Comparison of ENCODE assay signal across 8 cellular contexts in genomic region chr18:48939368-48940097, GRCh38. TPM values are rescaled to one million over a fixed set of nuclear protein-coding genes. Genes with fewer than 3 reads are reported as not detected.
A peak's percentile ranks its signal among the peaks of the same experiment; 100 is the strongest.
DNase-seq lines count a peak whose midpoint lies in the region; ATAC-seq, FAIRE-seq and TF ChIP-seq lines count a peak whose summit lies in the region.

No MANE protein-coding gene starts in this region.

- peak overlapping the region; percentile 96 for H3K4me3 Mint-ChIP-seq in astrocyte (ENCODE audit: unreplicated experiment)
- peak overlapping the region; percentile 9 to 17 for H3K4me3 Mint-ChIP-seq in stimulated activated naive B cell treated with anti-CD40 and anti-IgM and Interleukin-4, amounts not matched to agents 10 μg/mL and 1 μg/mL and 100 μg/mL, for 72 hours

- H3K27me3 Mint-ChIP-seq in astrocyte (ENCODE audit: low read depth, unreplicated experiment), result no peaks in the 10 kb centered on the region
- H3K27me3 Mint-ChIP-seq in stimulated activated naive B cell treated with anti-CD40 and anti-IgM and Interleukin-4, amounts not matched to agents 10 μg/mL and 1 μg/mL and 100 μg/mL, for 72 hours, result no peaks in the 10 kb centered on the region

- no peak for FAIRE-seq in astrocyte (lab: Jason Lieb, UNC)

- H2AFZ ChIP-seq in astrocyte (ENCODE audit: low read depth, low read length), result no peak overlapping the region

- H3K9me3 Mint-ChIP-seq in astrocyte (ENCODE audit: unreplicated experiment), result no peaks in the 10 kb centered on the region
- H3K9me3 Mint-ChIP-seq in stimulated activated naive B cell treated with anti-CD40 and anti-IgM and Interleukin-4, amounts not matched to agents 10 μg/mL and 1 μg/mL and 100 μg/mL, for 72 hours, result no peaks in the 10 kb centered on the region

- peak overlapping the region; percentile 83 for H3K27ac Mint-ChIP-seq in astrocyte (ENCODE audit: unreplicated experiment)
- peak overlapping the region; percentile 27 for H3K27ac Mint-ChIP-seq in stimulated activated naive B cell treated with anti-CD40 and anti-IgM and Interleukin-4, amounts not matched to agents 10 μg/mL and 1 μg/mL and 100 μg/mL, for 72 hours

- H3K9ac ChIP-seq in HUES6 (ENCODE audit: low read length), result no peak overlapping the region
- H3K9ac ChIP-seq in astrocyte (ENCODE audit: low read length), result peak overlapping the region; percentile 78

- H3K27ac ChIP-seq in HUES6 (ENCODE audit: low read depth, low read length) (no peak overlapping the region), astrocyte (ENCODE audit: low read depth, low read length) (peak overlapping the region; percentile 69)

- no peak for TF ChIP-seq CTCF in astrocyte (IDR thresholded peaks at IDR 0.05; ENCODE audit: insufficient read depth, low read depth, low read length)

- peak overlapping the region; percentile 84 for H3K4me2 ChIP-seq in astrocyte (ENCODE audit: low read length)

- H3K4me3 ChIP-seq in HUES6 (ENCODE audit: low read depth, low read length), result peak overlapping the region; percentile 27
- H3K4me3 ChIP-seq in astrocyte (ENCODE audit: insufficient read depth, low read depth, low read length), result peak overlapping the region; percentile 38

- peaks cover 92% of the 10 kb centered on the region for H4K20me1 ChIP-seq in astrocyte (ENCODE audit: insufficient read depth, low read length)

- in situ Hi-C loops in KBM-7 (cut with MboI; ENCODE audit: low pct_unique_long_range_greater_than_20kb, low sequenced_read_pairs), result no loop called here

- peaks cover 86% of the 10 kb centered on the region for H3K4me1 Mint-ChIP-seq in astrocyte (ENCODE audit: low read depth, unreplicated experiment)
- peaks cover 75 to 92% of the 10 kb centered on the region in 2 donors for H3K4me1 Mint-ChIP-seq in stimulated activated naive B cell treated with anti-CD40 and anti-IgM and Interleukin-4, amounts not matched to agents 10 μg/mL and 1 μg/mL and 100 μg/mL, for 72 hours

- ATAC-seq in stimulated activated naive B cell treated with anti-CD40 and anti-IgM and Interleukin-4, amounts not matched to agents 10 μg/mL and 1 μg/mL and 100 μg/mL, for 72 hours (replicated peaks), result no peak
- ATAC-seq in HG03378 (IDR thresholded peaks at IDR 0.05; ENCODE audit: unreplicated experiment) (no peak), HG03571 (IDR thresholded peaks at IDR 0.05; ENCODE audit: unreplicated experiment) (no peak)

- H3K27me3 ChIP-seq in HUES6 (ENCODE audit: control insufficient read depth, insufficient read depth, low read length), result no peaks in the 10 kb centered on the region
- H3K27me3 ChIP-seq in astrocyte (ENCODE audit: insufficient read depth, low read length), result no peaks in the 10 kb centered on the region

- H3K36me3 Mint-ChIP-seq in astrocyte (ENCODE audit: low read depth, unreplicated experiment), result peaks cover 29% of the 10 kb centered on the region
- H3K36me3 Mint-ChIP-seq in stimulated activated naive B cell treated with anti-CD40 and anti-IgM and Interleukin-4, amounts not matched to agents 10 μg/mL and 1 μg/mL and 100 μg/mL, for 72 hours, result peaks cover 56 to 85% of the 10 kb centered on the region in 2 donors

- H3K9me3 ChIP-seq in HUES6 (ENCODE audit: control insufficient read depth, insufficient read depth, low read depth, low read length) (no peaks in the 10 kb centered on the region), astrocyte (ENCODE audit: insufficient read depth, low read depth, low read length) (no peaks in the 10 kb centered on the region)

- DNase-seq in astrocyte (ENCODE audit: low read depth) (peak; percentile 65), iris pigment epithelial cell (ENCODE audit: low read depth) (peak; percentile 37), NCI-H146 (lab: John Stamatoyannopoulos, UW) (no peak), KBM-7 (no peak)
- no peak for DNase-seq in stimulated activated naive B cell treated with anti-CD40 and anti-IgM and Interleukin-4, amounts not matched to agents 10 μg/mL and 1 μg/mL and 100 μg/mL, for 72 hours

- peaks cover 78% of the 10 kb centered on the region for H3K36me3 ChIP-seq in HUES6 (ENCODE audit: control insufficient read depth, insufficient read depth, low read length)
- H3K36me3 ChIP-seq in astrocyte (ENCODE audit: insufficient read depth, low read length), result peaks cover 32% of the 10 kb centered on the region

- H3K4me1 ChIP-seq in HUES6 (ENCODE audit: control insufficient read depth, insufficient read depth, low read length) (peaks cover 96% of the 10 kb centered on the region), astrocyte (ENCODE audit: insufficient read depth, low read length) (peaks cover 87% of the 10 kb centered on the region)

- peaks cover 100% of the 10 kb centered on the region for H3K79me2 ChIP-seq in astrocyte (ENCODE audit: insufficient read depth, low read length)

RNA-seq across cellular contexts. Expression of gene SMAD7, which starts 11.2 kb away (rescaled TPM):
- 62.9 and 76.2 TPM in 2 replicates for total RNA-seq in astrocyte

Comparison
In these comparisons a context has a peak if more than half of its experiments do, and no peak if none do; other contexts are left out.
1. DNase-seq: peak in astrocyte (single experiment) and iris pigment epithelial cell (single experiment); none in stimulated activated naive B cell treated with anti-CD40 and anti-IgM and Interleukin-4, amounts not matched to agents 10 μg/mL and 1 μg/mL and 100 μg/mL, for 72 hours (single experiment), NCI-H146 (single experiment) and KBM-7 (single experiment).